Comparison of ENCODE assay signal across 2 cellular contexts in the genomic region with DNA sequence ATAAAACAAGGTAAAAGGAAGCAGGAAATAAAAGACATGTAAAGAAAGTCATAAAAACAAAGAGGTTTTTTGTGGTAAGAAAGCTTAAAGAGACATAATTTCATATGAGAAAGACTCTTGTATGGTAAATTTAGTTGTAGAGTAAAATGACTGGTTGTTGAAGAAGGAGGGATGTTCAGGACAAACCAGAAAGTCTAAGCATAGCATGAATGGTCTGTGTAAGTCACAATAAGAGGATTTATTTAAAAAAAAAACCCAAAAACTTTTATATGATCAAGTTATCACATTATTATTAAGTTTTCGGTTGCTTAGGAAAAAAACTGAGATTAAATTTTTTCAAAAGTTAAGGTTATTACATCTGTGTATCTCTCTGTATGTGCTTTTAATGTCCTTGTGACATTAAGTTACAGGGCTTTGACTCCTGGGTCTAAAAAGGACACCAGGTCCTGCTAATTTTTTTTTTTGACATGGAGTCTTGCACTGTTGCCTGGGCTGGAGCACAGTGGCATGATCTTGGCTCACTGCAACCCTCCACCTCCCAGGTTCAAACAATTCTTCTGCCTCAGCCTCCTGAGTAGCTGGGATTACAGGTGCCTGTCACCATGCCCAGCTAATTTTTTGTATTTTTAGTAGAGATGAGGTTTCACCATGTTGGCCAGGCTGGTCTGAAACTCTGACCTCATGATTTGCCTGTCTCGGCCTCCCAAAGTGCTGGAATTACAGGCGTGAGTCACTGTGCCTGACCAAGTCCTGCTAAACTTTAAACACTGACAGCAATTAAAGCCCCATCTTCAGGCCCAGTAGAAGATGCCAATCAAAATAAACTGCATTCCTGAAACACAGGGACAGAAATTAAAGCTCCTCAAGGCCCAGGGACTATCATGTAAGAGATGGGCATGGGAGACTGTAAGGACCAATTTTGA.
TF ChIP-seq lines count a peak whose summit lies in the region.

No MANE protein-coding gene starts in this region.

TF ChIP-seq in A549, 52 proteins besides CTCF, POLR2A, EP300 and RAD21:
- peak; percentile 71 for TF ChIP-seq ZFP36 (IDR thresholded peaks at IDR 0.05; ENCODE audit: borderline replicate concordance, partially characterized antibody)
- no peak for TF ChIP-seq FOSL2 (IDR thresholded peaks at IDR 0.05)
- TF ChIP-seq FOSL2 (CRISPR knock-in tag; IDR thresholded peaks at IDR 0.05), result no peak
- TF ChIP-seq ZSCAN20 (CRISPR knock-in tag; IDR thresholded peaks at IDR 0.05), result no peak

TF ChIP-seq in K562, 482 proteins besides CTCF, POLR2A, EP300 and RAD21:
- no peak for TF ChIP-seq PHB2 (IDR thresholded peaks at IDR 0.05; ENCODE audit: low read depth)
- no peak for TF ChIP-seq DPF2 (IDR thresholded peaks at IDR 0.05)
- peak; percentile 47 for TF ChIP-seq ZFP36 (IDR thresholded peaks at IDR 0.05; ENCODE audit: low read depth, low read length, partially characterized antibody)
- TF ChIP-seq ETS1 (conservative IDR thresholded peaks at IDR 0.05; ENCODE audit: control insufficient read depth, low read depth, low read length), result no peak
